ENCODE assay signal across 1 cellular context in the genomic region with DNA sequence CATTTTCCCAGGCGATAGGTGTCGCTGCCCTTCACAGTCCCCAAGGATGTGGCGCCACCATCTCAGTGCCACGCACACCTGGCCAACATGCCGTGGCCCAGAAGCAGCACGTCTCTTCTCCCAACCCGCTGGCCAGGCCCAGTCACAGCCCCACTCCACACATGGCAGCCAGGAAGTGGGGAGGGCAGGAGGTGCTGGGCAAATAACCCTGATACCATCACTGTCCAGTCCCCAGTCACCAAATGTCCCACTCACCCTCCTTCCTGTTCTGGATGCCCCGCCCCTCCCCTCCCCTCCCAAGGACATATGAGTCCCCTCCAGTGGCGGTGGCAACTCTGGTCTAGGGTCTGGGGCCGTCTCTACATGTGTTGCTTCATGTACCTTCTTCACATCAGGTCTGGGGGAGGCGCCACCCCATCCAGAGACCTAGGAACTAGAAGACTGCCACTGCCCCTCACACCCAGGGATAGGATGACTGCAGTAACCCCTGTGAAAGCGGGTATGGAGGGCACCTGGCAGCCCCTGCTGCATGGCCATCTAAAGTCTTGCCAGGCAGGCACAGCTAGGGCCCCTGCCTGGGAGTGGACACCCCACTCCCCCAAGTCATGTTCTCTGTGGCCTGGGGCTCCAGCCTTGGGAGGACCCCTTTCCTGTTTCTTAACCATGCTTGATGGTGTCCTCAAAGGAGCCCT.
A peak's percentile ranks its signal among the peaks of the same experiment; 100 is the strongest.
TF ChIP-seq lines count a peak whose summit lies in the region.

No MANE protein-coding gene starts in this region.

TF ChIP-seq in K562, 482 proteins besides CTCF, POLR2A, EP300 and RAD21 (continues in another document):
- TF ChIP-seq POLR2G (IDR thresholded peaks at IDR 0.05; ENCODE audit: low read depth, low read length), result peak; percentile 52
- TF ChIP-seq NCOA4 (IDR thresholded peaks at IDR 0.05; ENCODE audit: partially characterized antibody), result no peak
- no peak for TF ChIP-seq FOXJ3 (CRISPR knock-in tag; IDR thresholded peaks at IDR 0.05)
- no peak for TF ChIP-seq NCOR1 (IDR thresholded peaks at IDR 0.05)
- TF ChIP-seq NBN (IDR thresholded peaks at IDR 0.05; ENCODE audit: low read depth), result no peak
- no peak for TF ChIP-seq KDM5B (IDR thresholded peaks at IDR 0.05; ENCODE audit: insufficient replicate concordance, low read depth, low read length)
- TF ChIP-seq ZNF232 (CRISPR knock-in tag; IDR thresholded peaks at IDR 0.05), result no peak
- TF ChIP-seq, protein P1, sequence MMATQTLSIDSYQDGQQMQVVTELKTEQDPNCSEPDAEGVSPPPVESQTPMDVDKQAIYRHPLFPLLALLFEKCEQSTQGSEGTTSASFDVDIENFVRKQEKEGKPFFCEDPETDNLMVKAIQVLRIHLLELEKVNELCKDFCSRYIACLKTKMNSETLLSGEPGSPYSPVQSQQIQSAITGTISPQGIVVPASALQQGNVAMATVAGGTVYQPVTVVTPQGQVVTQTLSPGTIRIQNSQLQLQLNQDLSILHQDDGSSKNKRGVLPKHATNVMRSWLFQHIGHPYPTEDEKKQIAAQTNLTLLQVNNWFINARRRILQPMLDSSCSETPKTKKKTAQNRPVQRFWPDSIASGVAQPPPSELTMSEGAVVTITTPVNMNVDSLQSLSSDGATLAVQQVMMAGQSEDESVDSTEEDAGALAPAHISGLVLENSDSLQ (IDR thresholded peaks at IDR 0.05), result no peak
- no peak for TF ChIP-seq CHAMP1 (IDR thresholded peaks at IDR 0.05)
- peak; percentile 61 for TF ChIP-seq GABPA (tag; conservative IDR thresholded peaks at IDR 0.05; ENCODE audit: low read depth)
- TF ChIP-seq RBFOX2 (IDR thresholded peaks at IDR 0.05; ENCODE audit: low read depth, low read length), result 0 out of 2 replicates have a peak, but pooled peaks have one; percentile 18
- no peak for TF ChIP-seq E2F5 (CRISPR knock-in tag; IDR thresholded peaks at IDR 0.05)
- TF ChIP-seq IFI16 (CRISPR knock-in tag; IDR thresholded peaks at IDR 0.05), result no peak
- TF ChIP-seq TSHZ1 (CRISPR knock-in tag; IDR thresholded peaks at IDR 0.05), result no peak
- TF ChIP-seq TCF7 (IDR thresholded peaks at IDR 0.05; ENCODE audit: borderline replicate concordance), result no peak
- TF ChIP-seq STAT6 (CRISPR knock-in tag; IDR thresholded peaks at IDR 0.05), result no peak
- TF ChIP-seq, protein P2, sequence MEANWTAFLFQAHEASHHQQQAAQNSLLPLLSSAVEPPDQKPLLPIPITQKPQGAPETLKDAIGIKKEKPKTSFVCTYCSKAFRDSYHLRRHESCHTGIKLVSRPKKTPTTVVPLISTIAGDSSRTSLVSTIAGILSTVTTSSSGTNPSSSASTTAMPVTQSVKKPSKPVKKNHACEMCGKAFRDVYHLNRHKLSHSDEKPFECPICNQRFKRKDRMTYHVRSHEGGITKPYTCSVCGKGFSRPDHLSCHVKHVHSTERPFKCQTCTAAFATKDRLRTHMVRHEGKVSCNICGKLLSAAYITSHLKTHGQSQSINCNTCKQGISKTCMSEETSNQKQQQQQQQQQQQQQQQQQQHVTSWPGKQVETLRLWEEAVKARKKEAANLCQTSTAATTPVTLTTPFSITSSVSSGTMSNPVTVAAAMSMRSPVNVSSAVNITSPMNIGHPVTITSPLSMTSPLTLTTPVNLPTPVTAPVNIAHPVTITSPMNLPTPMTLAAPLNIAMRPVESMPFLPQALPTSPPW (CRISPR knock-in tag; IDR thresholded peaks at IDR 0.05), result peak; percentile 17; the same call in 1 of the 2 replicates
- TF ChIP-seq ZBTB40 (IDR thresholded peaks at IDR 0.05), result peak; percentile 56
- no peak for TF ChIP-seq ZBTB40 (CRISPR knock-in tag; IDR thresholded peaks at IDR 0.05)
- TF ChIP-seq, protein P3, sequence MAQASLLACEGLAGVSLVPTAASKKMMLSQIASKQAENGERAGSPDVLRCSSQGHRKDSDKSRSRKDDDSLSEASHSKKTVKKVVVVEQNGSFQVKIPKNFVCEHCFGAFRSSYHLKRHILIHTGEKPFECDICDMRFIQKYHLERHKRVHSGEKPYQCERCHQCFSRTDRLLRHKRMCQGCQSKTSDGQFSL (CRISPR knock-in tag; IDR thresholded peaks at IDR 0.05), result no peak
- TF ChIP-seq, protein P3 (tag; IDR thresholded peaks at IDR 0.05), result no peak
